9 cellular contexts compared by ENCODE assay signal in the genomic region with DNA sequence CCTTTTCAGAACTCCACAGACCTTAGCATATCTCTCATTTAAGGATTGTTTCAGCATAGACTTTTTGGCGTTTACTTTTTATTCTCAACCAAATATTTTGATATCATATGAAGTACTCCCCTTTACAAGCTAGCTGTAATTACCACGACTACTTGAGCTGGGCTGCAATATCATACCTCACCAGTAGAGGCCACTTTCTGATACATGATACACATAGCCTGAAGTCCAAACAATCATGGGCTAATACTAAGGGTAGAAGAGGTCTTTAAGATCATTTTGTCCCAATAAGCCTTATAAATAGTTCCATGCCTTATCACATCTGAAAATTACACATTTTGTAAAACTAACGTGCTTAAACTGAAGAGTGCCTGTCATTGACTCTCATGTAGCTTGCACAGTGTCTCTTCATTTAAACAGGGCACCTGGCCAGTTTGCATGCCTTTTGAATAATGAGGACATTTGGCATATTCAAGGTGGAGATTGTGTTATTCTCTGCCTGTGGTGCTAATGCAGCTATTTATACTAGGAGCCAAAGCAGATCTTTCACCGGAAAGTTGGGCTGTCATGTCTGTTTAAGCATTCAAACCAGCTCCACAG.
DNase-seq lines count a peak whose midpoint lies in the region; ATAC-seq, FAIRE-seq and TF ChIP-seq lines count a peak whose summit lies in the region.
"Had no signal": no experiment of that assay in that cellular context is flagged by ENCODE, and none has a peak within 500 bp of the region (broad histone marks: within the 10 kb centered on the region; RNA-seq: fewer than 3 reads in every experiment).

No MANE protein-coding gene starts in this region.

- TF ChIP-seq CTCF in body of pancreas (IDR thresholded peaks at IDR 0.05) (peak in 5 of 7 experiments; percentile 28 to 58 (median 46)), mucosa of descending colon (IDR thresholded peaks at IDR 0.05) (peak; percentile 19), kidney (IDR thresholded peaks at IDR 0.05; ENCODE audit: borderline replicate concordance, extremely low read depth, insufficient read depth) (no peak)

- DNase-seq in EH (ENCODE audit: low read depth) (peak; percentile 36), Karpas-422 (peak; percentile 79), body of pancreas (peak in 3 of 4 donors; percentile 17 to 50 (median 49)), mucosa of descending colon (peak in 1 of 3 donors; percentile 31), kidney (no peak), NCI-H774 (lab: John Stamatoyannopoulos, UW) (no peak), activated T-cell treated with anti-CD3 and anti-CD28 coated beads for 4 hours (no peak)
- DNase-seq: activated CD4-positive, alpha-beta T cell treated with anti-CD3 and anti-CD28 coated beads for 4 hours had no signal

- H3K4me3 ChIP-seq in Karpas-422 (ENCODE audit: low read length) = no peak overlapping the region
- H3K4me3 ChIP-seq in body of pancreas = no peak overlapping the region
- H3K4me3 ChIP-seq in mucosa of descending colon = no peak overlapping the region
- no peak overlapping the region for H3K4me3 ChIP-seq in kidney (ENCODE audit: low read length in 2 of 2)

- WGBS in body of pancreas, 2 donors = 39 to 51% methylated on average over 4 of the region's 4 CpGs

- TF ChIP-seq POLR2A in body of pancreas (IDR thresholded peaks at IDR 0.05) = no peak

- no peak overlapping the region for H3K27ac ChIP-seq in Karpas-422 (ENCODE audit: low read length)
- no peak overlapping the region for H3K27ac ChIP-seq in body of pancreas
- H3K27ac ChIP-seq in kidney (ENCODE audit: low read depth in 2 of 2, low read length in 2 of 2) = no peak overlapping the region

- H3K9me3 ChIP-seq in Karpas-422 (ENCODE audit: low read length) = peaks cover 10% of the 10 kb centered on the region
- H3K9me3 ChIP-seq in body of pancreas = no peaks in the 10 kb centered on the region
- peaks cover 7% of the 10 kb centered on the region for H3K9me3 ChIP-seq in mucosa of descending colon
- peaks cover 5 to 9% of the 10 kb centered on the region in 2 donors for H3K9me3 ChIP-seq in kidney (ENCODE audit: control insufficient read depth in 1 of 2, low read length in 2 of 2)

- H3K36me3 ChIP-seq in Karpas-422 (ENCODE audit: insufficient read depth, low read length) (no peaks in the 10 kb centered on the region), body of pancreas (replicated peaks in 1 of 2; ENCODE audit: insufficient read depth in 1 of 2, low read depth in 2 of 2) (no peaks in the 10 kb centered on the region), mucosa of descending colon (ENCODE audit: low read depth) (no peaks in the 10 kb centered on the region), kidney (ENCODE audit: control insufficient read depth in 1 of 2, insufficient read depth in 2 of 2, low read length in 2 of 2) (no peaks in the 10 kb centered on the region)

- H3K9me2 ChIP-seq in Karpas-422 (replicated peaks; ENCODE audit: insufficient read depth, low read length) = no peaks in the 10 kb centered on the region

- H3K4me1 ChIP-seq in Karpas-422 (ENCODE audit: low read length) = no peaks in the 10 kb centered on the region; the same call in 1 of the 2 replicates
- no peaks in the 10 kb centered on the region for H3K4me1 ChIP-seq in body of pancreas
- no peaks in the 10 kb centered on the region for H3K4me1 ChIP-seq in mucosa of descending colon (ENCODE audit: low read depth)
- no peaks in the 10 kb centered on the region for H3K4me1 ChIP-seq in kidney (ENCODE audit: control insufficient read depth in 1 of 2, insufficient read depth in 1 of 2, low read depth in 1 of 2, low read length in 2 of 2)

- no peaks in the 10 kb centered on the region for H4K20me1 ChIP-seq in Karpas-422 (ENCODE audit: insufficient read depth, low read depth, low read length)

- H2AFZ ChIP-seq in Karpas-422 (ENCODE audit: low read length) = no peak overlapping the region

- H3K79me2 ChIP-seq in Karpas-422 (ENCODE audit: low read length) = no peaks in the 10 kb centered on the region

- FAIRE-seq in kidney (lab: Jason Lieb, UNC) = no peak

- H3K9ac ChIP-seq in Karpas-422 (ENCODE audit: low read length) = no peak overlapping the region
- H3K9ac ChIP-seq in kidney (ENCODE audit: low read length in 2 of 2) = no peak overlapping the region

- peaks cover 7% of the 10 kb centered on the region; the same call in 1 of the 2 replicates for H3K27me3 ChIP-seq in Karpas-422 (ENCODE audit: low read length)
- no peaks in the 10 kb centered on the region for H3K27me3 ChIP-seq in body of pancreas

- H3K4me2 ChIP-seq in Karpas-422 (ENCODE audit: low read depth, low read length, poor library complexity, severe bottlenecking) = no peak overlapping the region

- intact Hi-C loops in body of pancreas (cut with DNase I) (no loop called here), mucosa of descending colon (cut with DNase I, micrococcal nuclease) (no loop called here), kidney (cut with DNase I) (no loop called here)

- ATAC-seq in body of pancreas (peak; percentile 52), mucosa of descending colon (no peak), GM21528 (IDR thresholded peaks at IDR 0.05; ENCODE audit: low FRiP score, unreplicated experiment) (no peak)

Comparison
In these comparisons a context has a peak if more than half of its experiments do, and no peak if none do; other contexts are left out.
1. DNase-seq: peak in EH (single experiment), Karpas-422 (single experiment) and body of pancreas (3 of 4); none in kidney (single experiment), NCI-H774 (single experiment) and activated T-cell treated with anti-CD3 and anti-CD28 coated beads for 4 hours (single experiment).